20 cellular contexts compared by ENCODE assay signal in the genomic region with DNA sequence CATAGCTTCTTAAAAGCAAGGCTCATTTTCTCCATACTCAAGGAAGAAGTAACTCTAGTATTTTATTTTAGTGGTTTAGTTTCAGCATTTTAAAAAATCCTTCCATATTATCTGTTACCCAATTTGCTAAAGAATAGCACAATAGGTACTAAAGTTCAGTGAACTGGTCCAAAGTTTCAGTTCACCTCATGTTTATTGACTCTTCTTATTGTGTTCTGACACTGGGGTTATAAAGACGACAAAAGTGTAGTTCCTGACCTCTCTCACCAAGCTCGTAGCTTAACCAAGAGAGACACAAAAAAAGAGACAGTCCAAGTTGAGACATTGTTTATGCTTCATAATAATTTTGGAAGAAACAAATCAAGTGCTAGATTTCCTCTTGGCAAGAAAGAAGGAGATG.
"Had no signal": no experiment of that assay in that cellular context is flagged by ENCODE, and none has a peak within 500 bp of the region (broad histone marks: within the 10 kb centered on the region; RNA-seq: fewer than 3 reads in every experiment).

No MANE protein-coding gene starts in this region.

- H3K27ac ChIP-seq: adrenal gland, KMS-11 had no signal

- H3K4me2 ChIP-seq: KMS-11 had no signal

- H3K36me3 ChIP-seq: adrenal gland had no signal

- H3K27me3 ChIP-seq: adrenal gland had no signal

- ATAC-seq: activated CD4-positive, CD25-positive, alpha-beta regulatory T cell treated with anti-CD3 and anti-CD28 coated beads, Interleukin-2, amount 50 U/mL, for 24 hours; activated CD8-positive, alpha-beta T cell treated with anti-CD3 and anti-CD28 coated beads, Interleukin-2, amount 10 ng/mL, durations not matched to agents 7 days and 5 days had no signal

- H3K4me3 ChIP-seq: adrenal gland had no signal

- DNase-seq: activated CD4-positive, alpha-beta T cell treated with anti-CD3 and anti-CD28 coated beads for 4 hours; activated CD8-positive, alpha-beta memory T cell treated with anti-CD3 and anti-CD28 coated beads, Interleukin-2, amount 50 U/mL, for 48 hours; activated CD8-positive, alpha-beta T cell treated with anti-CD3 and anti-CD28 coated beads, Interleukin-2, amount 10 ng/mL, durations not matched to agents 7 days and 5 days; activated naive CD4-positive, alpha-beta T cell treated with anti-CD3 and anti-CD28 coated beads, Interleukin-2, amount 50 U/mL, for 16 hours; activated naive CD8-positive, alpha-beta T cell treated with anti-CD3 and anti-CD28 coated beads, Interleukin-2, amount 10 ng/mL, durations not matched to agents 7 days and 5 days; activated T-cell treated with anti-CD3 and anti-CD28 coated beads, Interleukin-2, amount 50 U/mL, for 1 hour; adrenal gland; anterior cingulate cortex; MV-4-11; NCI-H1092 treated with DMSO at 0.1 percent for 48 hours; NCI-H1436; NCI-H1694 treated with DMSO at 0.1 percent for 48 hours; NCI-H2029 treated with DMSO at 0.1 percent for 48 hours; NCI-H510A treated with DMSO at 0.1 percent for 48 hours; NCI-H69; NK-92 treated with Interleukin-12 subunit alpha and Interleukin-12 subunit beta, amount 100 ng/mL, for 24 hours; OCI-M1; SHP77 treated with DMSO at 0.1 percent for 48 hours had no signal

- H3K9me3 ChIP-seq: adrenal gland had no signal

- H3K9ac ChIP-seq: KMS-11 had no signal
